26 cellular contexts compared by ENCODE assay signal in the genomic region with DNA sequence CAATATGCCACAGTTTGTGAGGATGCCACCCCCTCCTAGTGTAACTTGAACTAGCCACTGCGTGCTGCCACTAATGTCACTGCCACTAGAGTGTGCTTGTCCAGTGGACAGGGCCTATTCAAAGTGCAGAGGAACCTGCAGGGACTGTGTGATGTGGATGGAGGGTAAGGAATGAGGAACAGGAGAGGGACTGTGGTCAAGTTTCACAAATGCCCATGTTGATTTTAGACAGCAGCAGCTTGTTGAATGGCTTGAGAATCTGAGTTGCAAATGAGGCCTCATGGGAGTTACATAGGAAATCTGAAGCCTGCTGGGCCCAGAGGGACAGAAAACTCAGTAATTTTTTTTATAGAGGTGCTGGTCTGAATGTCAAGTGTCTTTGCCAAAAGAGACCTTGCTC.
DNase-seq lines count a peak whose midpoint lies in the region; ATAC-seq, FAIRE-seq and TF ChIP-seq lines count a peak whose summit lies in the region.
"Had no signal": no experiment of that assay in that cellular context is flagged by ENCODE, and none has a peak within 500 bp of the region (broad histone marks: within the 10 kb centered on the region; RNA-seq: fewer than 3 reads in every experiment).

No MANE protein-coding gene starts in this region.

- H3K36me3 Mint-ChIP-seq in T-helper 2 cell treated with Interferon-gamma antibody and Interleukin-4, amounts not matched to agents 5 μg/mL and 100 μg/mL, for 36 hours (ENCODE audit: low read depth): no peaks in the 10 kb centered on the region

- H3K27me3 Mint-ChIP-seq in T-helper 2 cell treated with Interferon-gamma antibody and Interleukin-4, amounts not matched to agents 5 μg/mL and 100 μg/mL, for 36 hours (ENCODE audit: low read depth): no peaks in the 10 kb centered on the region
- H3K27me3 Mint-ChIP-seq: T-helper 17 cell had no signal

- H3K4me3 Mint-ChIP-seq in T-helper 2 cell treated with Interferon-gamma antibody and Interleukin-4, amounts not matched to agents 5 μg/mL and 100 μg/mL, for 36 hours: no peak overlapping the region
- H3K4me3 Mint-ChIP-seq: T-helper 17 cell had no signal

- no peaks in the 10 kb centered on the region for H3K9me3 Mint-ChIP-seq in T-helper 2 cell treated with Interferon-gamma antibody and Interleukin-4, amounts not matched to agents 5 μg/mL and 100 μg/mL, for 36 hours

- H3K4me1 Mint-ChIP-seq in T-helper 2 cell treated with Interferon-gamma antibody and Interleukin-4, amounts not matched to agents 5 μg/mL and 100 μg/mL, for 36 hours (ENCODE audit: low read depth): peaks cover 3% of the 10 kb centered on the region

- H3K9me3 ChIP-seq in endothelial cell of umbilical vein (replicated peaks; ENCODE audit: control insufficient read depth, insufficient read depth, low read length): no peaks in the 10 kb centered on the region
- H3K9me3 ChIP-seq in skeletal muscle satellite cell (replicated peaks; ENCODE audit: low read length): no peaks in the 10 kb centered on the region
- H3K9me3 ChIP-seq: lower lobe of right lung, ovary had no signal

- DNase-seq in NCI-H2107 treated with DMSO at 0.1 percent for 48 hours (lab: John Stamatoyannopoulos, UW; ENCODE audit: unreplicated experiment) (peak; percentile 69), NCI-H2107 (lab: John Stamatoyannopoulos, UW) (no peak), NCI-H526 (lab: John Stamatoyannopoulos, UW) (peak; percentile 50 to 73), endothelial cell of umbilical vein (ENCODE audit: low read depth, low spot score) (no peak)
- DNase-seq in T-helper 2 cell treated with Interferon-gamma antibody and Interleukin-4, amounts not matched to agents 5 μg/mL and 100 μg/mL, for 36 hours (ENCODE audit: low spot score): no peak
- DNase-seq: activated CD4-positive, alpha-beta T cell treated with anti-CD3 and anti-CD28 coated beads, Interleukin-2, amount 50 U/mL, for 4 hours; activated CD8-positive, alpha-beta memory T cell treated with anti-CD3 and anti-CD28 coated beads, Interleukin-2, amount 50 U/mL, for 48 hours; lower lobe of right lung; NCI-H2029 treated with DMSO at 0.1 percent for 48 hours; NCI-H524 treated with DMSO at 0.1 percent for 48 hours; ovary; right cardiac atrium; SHP77 treated with DMSO at 0.1 percent for 48 hours; stimulated activated CD4-positive, alpha-beta T cell treated with anti-CD3 and anti-CD28 coated beads, Interleukin-15, amount 100 ng/mL, for 24 hours; substantia nigra; T-helper 17 cell; WERI-Rb-1 had no signal

- H2AFZ ChIP-seq in endothelial cell of umbilical vein (ENCODE audit: low read depth, low read length): no peak overlapping the region
- H2AFZ ChIP-seq: hepatocyte had no signal

- intact Hi-C loops in endothelial cell of umbilical vein (cut with micrococcal nuclease): no loop called here

- dilution Hi-C loops in endothelial cell of umbilical vein (cut with MboI; ENCODE audit: extremely low pct_ligation_motif_present, low sequenced_read_pairs): no loop called here

- no peaks in the 10 kb centered on the region for H3K27me3 ChIP-seq in endothelial cell of umbilical vein (ENCODE audit: control insufficient read depth in 2 of 2, insufficient read depth in 2 of 2, low read length in 2 of 2)
- no peaks in the 10 kb centered on the region for H3K27me3 ChIP-seq in skeletal muscle satellite cell (ENCODE audit: control insufficient read depth, insufficient read depth, low read length)
- H3K27me3 ChIP-seq: cardiac muscle cell, hepatocyte, ovary had no signal

- no peak overlapping the region for H3K9ac ChIP-seq in endothelial cell of umbilical vein (replicated peaks; ENCODE audit: extremely low read depth, insufficient read depth, low read length)
- peak overlapping the region; percentile 89 for H3K9ac ChIP-seq in skeletal muscle satellite cell (ENCODE audit: low read depth, low read length)

- H3K4me3 ChIP-seq in endothelial cell of umbilical vein (replicated peaks in 1 of 3; ENCODE audit: insufficient read depth in 1 of 3, low read depth in 1 of 3, low read length in 3 of 3) (no peak overlapping the region), skeletal muscle satellite cell (ENCODE audit: low read length) (no peak overlapping the region)
- H3K4me3 ChIP-seq: cardiac muscle cell, hepatocyte, lower lobe of right lung, ovary had no signal

- POLR2A ChIA-PET in endothelial cell of umbilical vein (lab: Charles Lee): no interaction called here

- ATAC-seq in HG02571 (IDR thresholded peaks at IDR 0.05; ENCODE audit: unreplicated experiment) (no peak), HG02884 (IDR thresholded peaks at IDR 0.05; ENCODE audit: unreplicated experiment) (no peak)
- ATAC-seq: lower lobe of right lung, right cardiac atrium, T-helper 17 cell had no signal

- H3K27ac Mint-ChIP-seq in T-helper 2 cell treated with Interferon-gamma antibody and Interleukin-4, amounts not matched to agents 5 μg/mL and 100 μg/mL, for 36 hours: no peak overlapping the region
- H3K27ac Mint-ChIP-seq: T-helper 17 cell had no signal

- peak; percentile 12 for FAIRE-seq in endothelial cell of umbilical vein (lab: Jason Lieb, UNC)
- FAIRE-seq: A204.1, GM12891, islet of Langerhans had no signal

- no peaks in the 10 kb centered on the region for H4K20me1 ChIP-seq in endothelial cell of umbilical vein (replicated peaks; ENCODE audit: control insufficient read depth, extremely low read depth, insufficient read depth, low read length)

- TF ChIP-seq CTCF in endothelial cell of umbilical vein (IDR thresholded peaks at IDR 0.05; ENCODE audit: extremely low read depth in 1 of 2, insufficient read depth in 1 of 2, low read depth in 1 of 2, low read length in 2 of 2): no peak

- H3K79me2 ChIP-seq in endothelial cell of umbilical vein (ENCODE audit: control insufficient read depth, insufficient read depth, low read length): no peaks in the 10 kb centered on the region
- H3K79me2 ChIP-seq: hepatocyte had no signal

- no TSS peak for BruUV-seq in endothelial cell of umbilical vein (replicated peaks; lab: Mats Ljungman, UMichigan)

- H3K4me1 ChIP-seq in endothelial cell of umbilical vein (ENCODE audit: control insufficient read depth, extremely low read depth, insufficient read depth, low read length) (peaks cover 14% of the 10 kb centered on the region), skeletal muscle satellite cell (ENCODE audit: control insufficient read depth, insufficient read depth, low read length) (peaks cover 55% of the 10 kb centered on the region)
- H3K4me1 ChIP-seq: lower lobe of right lung had no signal

- CTCF ChIA-PET in endothelial cell of umbilical vein (lab: Charles Lee): interaction anchor here (1.1 to 3.6 kb wide), 2 partner anchors 8 to 693 kb away, joined by 4 to 24 read pairs; partner anchors contain the start of gene KCNH1

- no peak overlapping the region for H3K27ac ChIP-seq in endothelial cell of umbilical vein (ENCODE audit: insufficient read depth, low read depth, low read length)
- H3K27ac ChIP-seq: C4-2B, cardiac muscle cell, hepatocyte, lower lobe of right lung, ovary, WERI-Rb-1 had no signal

- H3K4me2 ChIP-seq in endothelial cell of umbilical vein (ENCODE audit: insufficient read depth, low read length) (no peak overlapping the region), skeletal muscle satellite cell (ENCODE audit: low read length) (no peak overlapping the region)
- H3K4me2 ChIP-seq: hepatocyte had no signal

- H3K36me3 ChIP-seq in endothelial cell of umbilical vein (ENCODE audit: control insufficient read depth in 2 of 2, extremely low read depth in 1 of 2, insufficient read depth in 2 of 2, low read length in 2 of 2) (no peaks in the 10 kb centered on the region), skeletal muscle satellite cell (ENCODE audit: insufficient read depth, low read length) (no peaks in the 10 kb centered on the region)
- H3K36me3 ChIP-seq: cardiac muscle cell, lower lobe of right lung, ovary, WERI-Rb-1 had no signal

- no peak for TF ChIP-seq POLR2A in endothelial cell of umbilical vein (IDR thresholded peaks at IDR 0.05; ENCODE audit: low read depth, low read length)

- no peaks in the 10 kb centered on the region for H3K9me1 ChIP-seq in endothelial cell of umbilical vein (replicated peaks; ENCODE audit: control insufficient read depth, extremely low read depth, insufficient read depth, low read length)

TF ChIP-seq in endothelial cell of umbilical vein, 7 proteins besides CTCF, POLR2A, EP300 and RAD21:
- TF ChIP-seq, protein P1, sequence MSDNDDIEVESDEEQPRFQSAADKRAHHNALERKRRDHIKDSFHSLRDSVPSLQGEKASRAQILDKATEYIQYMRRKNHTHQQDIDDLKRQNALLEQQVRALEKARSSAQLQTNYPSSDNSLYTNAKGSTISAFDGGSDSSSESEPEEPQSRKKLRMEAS (IDR thresholded peaks at IDR 0.05; ENCODE audit: insufficient read depth, insufficient read length): no peak
- no peak for TF ChIP-seq MYC (IDR thresholded peaks at IDR 0.05; ENCODE audit: low read depth, low read length)
- TF ChIP-seq EZH2 (IDR thresholded peaks at IDR 0.05; ENCODE audit: borderline replicate concordance, low read depth, low read length, severe bottlenecking): no peak
- no peak for TF ChIP-seq POLR2AphosphoS5 (IDR thresholded peaks at IDR 0.05; ENCODE audit: insufficient read depth, low read depth, low read length)
- no peak for TF ChIP-seq JUN (IDR thresholded peaks at IDR 0.05; ENCODE audit: borderline replicate concordance, insufficient read depth, insufficient read length, low read depth)
- no peak for TF ChIP-seq FOS (IDR thresholded peaks at IDR 0.05; ENCODE audit: borderline replicate concordance, insufficient read depth, low read length)
- no peak for TF ChIP-seq GATA2 (IDR thresholded peaks at IDR 0.05; ENCODE audit: insufficient read depth, insufficient read length, low read depth, low read length)

Comparison
In these comparisons a context has a peak if more than half of its experiments do, and no peak if none do; other contexts are left out.
1. DNase-seq: peak in NCI-H2107 treated with DMSO at 0.1 percent for 48 hours (single experiment) and NCI-H526 (2 of 2); none in NCI-H2107 (single experiment), endothelial cell of umbilical vein (single experiment) and T-helper 2 cell treated with Interferon-gamma antibody and Interleukin-4, amounts not matched to agents 5 μg/mL and 100 μg/mL, for 36 hours (single experiment).